In the genomic region with DNA sequence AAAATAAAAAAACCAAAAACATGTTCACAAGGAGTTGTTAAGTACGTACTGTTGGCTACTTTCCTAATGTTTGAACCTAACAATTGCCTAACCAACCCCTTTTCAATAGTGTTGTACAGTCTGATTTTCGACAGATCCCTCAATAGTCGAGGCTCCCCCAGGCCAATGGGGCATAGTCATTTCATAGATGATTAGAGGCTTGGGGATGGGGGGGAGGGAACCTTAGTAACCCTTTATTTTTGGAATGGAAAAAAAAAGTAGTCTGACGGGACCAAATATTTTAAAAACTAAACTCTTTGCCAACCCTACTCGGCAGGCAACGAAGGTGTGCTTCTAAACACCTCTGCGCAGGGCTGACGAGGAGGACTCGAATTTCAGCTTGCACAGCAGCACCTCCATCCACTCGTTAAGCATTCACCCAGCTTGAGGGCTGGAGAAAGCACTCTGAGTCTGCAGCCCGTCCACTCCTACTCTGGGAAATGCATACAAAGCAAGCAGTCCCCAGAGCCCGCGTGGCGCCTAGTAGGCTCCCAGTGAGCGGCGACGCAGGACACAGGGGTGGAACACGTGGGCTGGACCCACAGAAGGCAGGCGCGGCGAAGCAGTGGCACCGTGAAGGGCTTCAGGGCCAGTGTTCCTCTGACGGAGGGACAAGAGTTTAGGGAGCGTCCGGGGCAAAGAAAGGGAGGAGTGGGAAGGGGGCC, we compare ENCODE assay signal across 8 cellular contexts. TPM values are rescaled to one million over a fixed set of nuclear protein-coding genes. Genes with fewer than 3 reads are reported as not detected.
DNase-seq lines count a peak whose midpoint lies in the region; ATAC-seq and TF ChIP-seq lines count a peak whose summit lies in the region.

No MANE protein-coding gene starts in this region.

- POLR2A ChIA-PET in IMR-90 (lab: Charles Lee; ENCODE audit: unreplicated experiment): no interaction called here

- peak overlapping the region; percentile 95 for H2AK9ac ChIP-seq in IMR-90 (replicated peaks; ENCODE audit: low read depth, low read length, poor library complexity)

- peaks cover 7 to 31% of the 10 kb centered on the region in 2 experiments; a peak in 2 of 4 replicates for H3K79me1 ChIP-seq in IMR-90 (ENCODE audit: low read depth in 1 of 2, low read length in 2 of 2)

- dilution Hi-C loops in IMR-90 (cut with HindIII; ENCODE audit: low sequenced_read_pairs, unreplicated experiment): no loop called here

- peak overlapping the region; percentile 93 to 98 for H3K4me3 ChIP-seq in DND-41 (ENCODE audit: low read depth in 1 of 2, low read length in 2 of 2)
- H3K4me3 ChIP-seq in IMR-90 (ENCODE audit: insufficient read depth, low read depth, low read length): peak overlapping the region; percentile 72
- H3K4me3 ChIP-seq in cardiac muscle cell: peak overlapping the region; percentile 60
- peak overlapping the region; percentile 79 for H3K4me3 ChIP-seq in ovary
- peak overlapping the region; percentile 75 for H3K4me3 ChIP-seq in urinary bladder (ENCODE audit: low read depth, low read length)

- peak overlapping the region; percentile 7; the same call in 1 of the 2 replicates for H3K18ac ChIP-seq in IMR-90 (ENCODE audit: low read depth, low read length)

- 2% methylated on average over 9 of the region's 25 CpGs; no CpG with 5 or more reads in 1 of the 2 experiments for WGBS in IMR-90 (ENCODE audit: extremely low coverage in 2 of 2, insufficient read length in 1 of 2), 2 experiments
- WGBS in ovary, 3 donors: 4 to 10% (median 6%) methylated on average over 25 of the region's 25 CpGs
- 6% methylated on average over 25 of the region's 25 CpGs for WGBS in urinary bladder

- ATAC-seq in DND-41 (ENCODE audit: insufficient read depth, low read depth): peak; percentile 56
- peak; percentile 44 for ATAC-seq in GM21723 (IDR thresholded peaks at IDR 0.05; ENCODE audit: unreplicated experiment)
- peak; percentile 48 for ATAC-seq in IMR-90 (ENCODE audit: low read depth)

- peak overlapping the region; percentile 73 for H2BK5ac ChIP-seq in IMR-90 (ENCODE audit: low read depth, low read length, poor library complexity, severe bottlenecking)

- no peaks in the 10 kb centered on the region for H3K9me1 ChIP-seq in IMR-90 (ENCODE audit: insufficient read depth, low read length)

- H3K4ac ChIP-seq in IMR-90 (ENCODE audit: low read depth, low read length): peak overlapping the region; percentile 71

- H3K4me3 Mint-ChIP-seq in activated naive CD8-positive, alpha-beta T cell treated with anti-CD3 and anti-CD28 coated beads for 36 hours: peak overlapping the region; percentile 98

- no peak overlapping the region for H4K5ac ChIP-seq in IMR-90 (ENCODE audit: low read depth, low read length)

- H3K9ac ChIP-seq in DND-41 (ENCODE audit: low read depth, low read length) (peak overlapping the region; percentile 74), IMR-90 (ENCODE audit: low read depth, low read length) (peak overlapping the region; percentile 78)

- H3K27me3 ChIP-seq in DND-41 (ENCODE audit: insufficient read depth, low read length, poor library complexity) (no peaks in the 10 kb centered on the region), IMR-90 (ENCODE audit: control insufficient read depth, insufficient read depth, low read length) (no peaks in the 10 kb centered on the region), cardiac muscle cell (no peaks in the 10 kb centered on the region), ovary (no peaks in the 10 kb centered on the region)

- H3K79me2 ChIP-seq in DND-41 (ENCODE audit: insufficient read depth, low read length): peaks cover 51% of the 10 kb centered on the region

- TF ChIP-seq POLR2A in IMR-90 (IDR thresholded peaks at IDR 0.05; ENCODE audit: low read depth, low read length): no peak
- no peak for TF ChIP-seq POLR2A in ovary (IDR thresholded peaks at IDR 0.05)

- no peak overlapping the region; the same call in 1 of the 2 replicates for H4K91ac ChIP-seq in IMR-90 (ENCODE audit: insufficient read depth, low read depth, low read length)

- in situ Hi-C loops in IMR-90 (cut with MboI; ENCODE audit: low sequenced_read_pairs): no loop called here

- H3K9me3 ChIP-seq in DND-41 (ENCODE audit: insufficient read depth, low read length, severe bottlenecking) (no peaks in the 10 kb centered on the region), IMR-90 (ENCODE audit: control insufficient read depth, insufficient read depth, low read length) (no peaks in the 10 kb centered on the region), cardiac muscle cell (ENCODE audit: low read depth) (no peaks in the 10 kb centered on the region), ovary (no peaks in the 10 kb centered on the region)

- no peak for TF ChIP-seq RAD21 in IMR-90 (IDR thresholded peaks at IDR 0.05; ENCODE audit: low read length)

- H3K9me3 Mint-ChIP-seq in activated naive CD8-positive, alpha-beta T cell treated with anti-CD3 and anti-CD28 coated beads for 36 hours: no peaks in the 10 kb centered on the region

- H3K27ac Mint-ChIP-seq in activated naive CD8-positive, alpha-beta T cell treated with anti-CD3 and anti-CD28 coated beads for 36 hours: peak overlapping the region; percentile 96

- no TSS peak for BruUV-seq in IMR-90 (replicated peaks; lab: Mats Ljungman, UMichigan)

- H3K4me1 Mint-ChIP-seq in activated naive CD8-positive, alpha-beta T cell treated with anti-CD3 and anti-CD28 coated beads for 36 hours: peaks cover 20% of the 10 kb centered on the region

- intact Hi-C loops in IMR-90 (cut with micrococcal nuclease): loop anchor here (5.0 kb wide), 1 partner anchor 134 kb away; the partner anchor contains the start of gene SRPK2
- intact Hi-C loops in ovary (cut with DNase I): no loop called here

- peak overlapping the region; percentile 64 for H3K27ac ChIP-seq in DND-41 (ENCODE audit: low read length)
- peak overlapping the region; percentile 71 for H3K27ac ChIP-seq in IMR-90 (ENCODE audit: insufficient read depth, low read length)
- H3K27ac ChIP-seq in cardiac muscle cell: peak overlapping the region; percentile 80
- peak overlapping the region; percentile 65 to 88 for H3K27ac ChIP-seq in ovary
- H3K27ac ChIP-seq in urinary bladder (ENCODE audit: low read depth): peak overlapping the region; percentile 53

- H2BK15ac ChIP-seq in IMR-90 (ENCODE audit: low read depth, low read length): no peak overlapping the region

- CTCF ChIA-PET in IMR-90 (lab: Yijun Ruan, JAX): no interaction called here

- TF ChIP-seq EP300 in ovary (IDR thresholded peaks at IDR 0.05): no peak

- H3K4me1 ChIP-seq in DND-41 (ENCODE audit: insufficient read depth, low read length) (peaks cover 27% of the 10 kb centered on the region), IMR-90 (ENCODE audit: control insufficient read depth, insufficient read depth, low read length) (peaks cover 2% of the 10 kb centered on the region; the same call in 1 of the 2 replicates), cardiac muscle cell (ENCODE audit: low read depth) (no peaks in the 10 kb centered on the region), ovary (ENCODE audit: insufficient read depth) (no peaks in the 10 kb centered on the region), urinary bladder (ENCODE audit: insufficient read depth) (no peaks in the 10 kb centered on the region)

- H3K36me3 ChIP-seq in DND-41 (ENCODE audit: insufficient read depth, low read length) (peaks cover 8% of the 10 kb centered on the region), IMR-90 (ENCODE audit: control insufficient read depth, insufficient read depth, low read length) (peaks cover 1% of the 10 kb centered on the region; the same call in 1 of the 2 replicates), cardiac muscle cell (no peaks in the 10 kb centered on the region), ovary (no peaks in the 10 kb centered on the region), urinary bladder (ENCODE audit: insufficient read depth) (no peaks in the 10 kb centered on the region)

- H3K14ac ChIP-seq in IMR-90 (replicated peaks; ENCODE audit: low read depth, low read length): peak overlapping the region; percentile 81

- H4K20me1 ChIP-seq in DND-41 (ENCODE audit: insufficient read depth, low read length) (peaks cover 8% of the 10 kb centered on the region; the same call in 1 of the 2 replicates), IMR-90 (ENCODE audit: insufficient read depth, low read length) (peaks cover 9% of the 10 kb centered on the region)

- peak overlapping the region; percentile 61 for H3K23ac ChIP-seq in IMR-90 (ENCODE audit: low read depth, low read length)

- H2AFZ ChIP-seq in DND-41 (ENCODE audit: low read depth, low read length) (peak overlapping the region; percentile 79), IMR-90 (replicated peaks; ENCODE audit: low read length, poor library complexity) (peak overlapping the region; percentile 97)

- DNase-seq in DND-41 (peak; percentile 60), IMR-90 (peak; percentile 50), cardiac muscle cell (ENCODE audit: low read depth in 1 of 2, low spot score in 1 of 2) (peak; percentile 62 to 76), ovary (peak in 3 of 5 donors; percentile 33 to 57 (median 42))
- DNase-seq in activated naive CD8-positive, alpha-beta T cell treated with anti-CD3 and anti-CD28 coated beads for 36 hours: peak; percentile 59

- 0 out of 2 replicates have a peak overlapping the region, but pooled peaks have one; percentile 9 for H2BK120ac ChIP-seq in IMR-90 (ENCODE audit: low read depth, low read length)

- peak overlapping the region; percentile 17 to 50; a peak in 3 of 4 replicates for H4K8ac ChIP-seq in IMR-90 (ENCODE audit: low read depth in 2 of 2, low read length in 2 of 2)

- peak overlapping the region; percentile 63 for H2AK5ac ChIP-seq in IMR-90 (ENCODE audit: low read depth, low read length)

- peaks cover 17% of the 10 kb centered on the region for H3K36me3 Mint-ChIP-seq in activated naive CD8-positive, alpha-beta T cell treated with anti-CD3 and anti-CD28 coated beads for 36 hours

- H3K4me2 ChIP-seq in DND-41 (ENCODE audit: insufficient read depth, low read length) (peak overlapping the region; percentile 99), IMR-90 (ENCODE audit: low read depth, low read length) (peak overlapping the region; percentile 96)

- TF ChIP-seq CTCF in DND-41 (IDR thresholded peaks at IDR 0.05; ENCODE audit: borderline replicate concordance, extremely low read depth, low read length, poor library complexity, severe bottlenecking): no peak
- TF ChIP-seq CTCF in IMR-90 (conservative IDR thresholded peaks at IDR 0.05; ENCODE audit: low read depth, low read length): no peak
- TF ChIP-seq CTCF in cardiac muscle cell (IDR thresholded peaks at IDR 0.05; ENCODE audit: low read depth, low read length): no peak
- TF ChIP-seq CTCF in ovary (IDR thresholded peaks at IDR 0.05): no peak

- 0 out of 2 replicates have a peak overlapping the region, but pooled peaks have one; percentile 4 for H3K56ac ChIP-seq in IMR-90 (ENCODE audit: extremely low read depth, insufficient read depth, low read length)

- no peaks in the 10 kb centered on the region for H3K27me3 Mint-ChIP-seq in activated naive CD8-positive, alpha-beta T cell treated with anti-CD3 and anti-CD28 coated beads for 36 hours

- H2BK20ac ChIP-seq in IMR-90 (ENCODE audit: low read depth, low read length): no peak overlapping the region

RNA-seq across cellular contexts. Expression of gene PUS7, which starts 0.9 kb away (rescaled TPM):
- total RNA-seq in IMR-90 (2012; rRNA removed) (17.0 and 24.7 TPM in 2 replicates), cardiac muscle cell (12.0 and 14.7 TPM in 2 replicates), ovary (10 to 100 TPM in 5 of 7 donors, 1 to 10 TPM in 2; 6.6 to 19.6 (median 13.6) TPM), urinary bladder (16.3 TPM)
- polyA plus RNA-seq in IMR-90 (2012; rRNA removed) (9.7 and 11.7 TPM in 2 replicates), cardiac muscle cell (13.1 and 14.0 TPM in 2 replicates), ovary (1 to 10 TPM; 4.0 to 9.0 TPM), urinary bladder (7.3 TPM)
- 2.6 and 3.4 TPM in 2 replicates for polyA plus RNA-seq in IMR-90 (2012; cell fraction: cytosol; rRNA removed)
- polyA plus RNA-seq in IMR-90 (2012; cell fraction: nucleus; rRNA removed; ENCODE audit: low replicate concordance): 3.2 and 12.2 TPM in 2 replicates
- 11.8 TPM for polyA plus RNA-seq in PFSK-1 (2012; ENCODE audit: insufficient read length, low read depth)
- 10 to 100 TPM; 42.1 to 42.6 TPM for total RNA-seq in activated naive CD8-positive, alpha-beta T cell treated with anti-CD3 and anti-CD28 coated beads for 36 hours

RNA-seq across cellular contexts. Expression of gene RINT1, which starts 10.8 kb away (rescaled TPM):
- total RNA-seq in IMR-90 (2012; rRNA removed) (23.1 and 25.6 TPM in 2 replicates), cardiac muscle cell (9.9 and 16.5 TPM in 2 replicates), ovary (10 to 100 TPM in 6 of 7 donors, 1 to 10 TPM in 1; 9.7 to 20.2 (median 13.6) TPM), urinary bladder (25.9 TPM)
- polyA plus RNA-seq in IMR-90 (2012; rRNA removed) (13.0 and 15.9 TPM in 2 replicates), cardiac muscle cell (14.1 and 21.8 TPM in 2 replicates), ovary (10 to 100 TPM; 10.2 to 11.4 TPM), urinary bladder (7.6 TPM)
- polyA plus RNA-seq in IMR-90 (2012; cell fraction: cytosol; rRNA removed): 2.8 and 4.2 TPM in 2 replicates
- polyA plus RNA-seq in IMR-90 (2012; cell fraction: nucleus; rRNA removed; ENCODE audit: low replicate concordance): 6.2 and 38.8 TPM in 2 replicates
- polyA plus RNA-seq in PFSK-1 (2012; ENCODE audit: insufficient read length, low read depth): 19.3 TPM
- 10 to 100 TPM; 29.7 to 31.2 TPM for total RNA-seq in activated naive CD8-positive, alpha-beta T cell treated with anti-CD3 and anti-CD28 coated beads for 36 hours

Comparison
In these comparisons a context has a peak if more than half of its experiments do, and no peak if none do; other contexts are left out.
1. Peak in every context shown above with its lines: DNase-seq, ATAC-seq, H3K4me3 ChIP-seq and H3K27ac ChIP-seq.